Comparison of ENCODE assay signal across 8 cellular contexts in genomic region chr9:14661421-14662059, GRCh38. TPM values are rescaled to one million over a fixed set of nuclear protein-coding genes. Genes with fewer than 3 reads are reported as not detected.
DNase-seq lines count a peak whose midpoint lies in the region; ATAC-seq and TF ChIP-seq lines count a peak whose summit lies in the region.

No MANE protein-coding gene starts in this region.

- H3K4me3 Mint-ChIP-seq in GM23338 = no peak overlapping the region
- no peak overlapping the region for H3K4me3 Mint-ChIP-seq in endodermal cell
- no peak overlapping the region for H3K4me3 Mint-ChIP-seq in activated T-helper 2 cell treated with anti-CD3 and anti-CD28 coated beads, Interferon-gamma antibody, Interleukin-2, Interleukin-4, amounts not matched to agents 10 μg/mL and 5 μg/mL and 100 μg/mL, durations not matched to agents 14 hours and 24 hours and 36 hours (ENCODE audit: low read depth)

- H3K27ac ChIP-seq in GM23338 (ENCODE audit: low read depth) (no peak overlapping the region), endodermal cell (ENCODE audit: low read depth, low read length) (no peak overlapping the region)

- intact Hi-C loops in activated T-helper 2 cell treated with anti-CD3 and anti-CD28 coated beads, Interferon-gamma antibody, Interleukin-2, Interleukin-4, amounts not matched to agents 10 μg/mL and 5 μg/mL and 100 μg/mL, durations not matched to agents 14 hours and 24 hours and 36 hours (cut with micrococcal nuclease) = loop anchor here (1.0 kb wide), 1 partner anchor 45 kb away; no protein-coding TSS in a partner anchor

- no peak overlapping the region for H3K4me2 ChIP-seq in GM23338

- WGBS in endodermal cell (ENCODE audit: insufficient coverage in 1 of 2, insufficient read length in 1 of 2), 2 experiments = 95 to 100% methylated on average over 2 of the region's 3 CpGs

- H3K4me1 Mint-ChIP-seq in GM23338 (0 out of 3 replicates have a peak, but pooled peaks cover 2% of the 10 kb centered on the region), endodermal cell (no peaks in the 10 kb centered on the region)
- H3K4me1 Mint-ChIP-seq in activated T-helper 2 cell treated with anti-CD3 and anti-CD28 coated beads, Interferon-gamma antibody, Interleukin-2, Interleukin-4, amounts not matched to agents 10 μg/mL and 5 μg/mL and 100 μg/mL, durations not matched to agents 14 hours and 24 hours and 36 hours (ENCODE audit: low read depth) = no peaks in the 10 kb centered on the region

- H3K4me1 ChIP-seq in GM23338 (ENCODE audit: insufficient read depth) (no peaks in the 10 kb centered on the region), endodermal cell (ENCODE audit: control insufficient read depth, insufficient read depth, low read length) (no peaks in the 10 kb centered on the region)

- H3K27me3 Mint-ChIP-seq in GM23338 (ENCODE audit: insufficient read depth, low read depth, poor library complexity) (no peaks in the 10 kb centered on the region), endodermal cell (ENCODE audit: insufficient read depth) (no peaks in the 10 kb centered on the region)
- H3K27me3 Mint-ChIP-seq in activated T-helper 2 cell treated with anti-CD3 and anti-CD28 coated beads, Interferon-gamma antibody, Interleukin-2, Interleukin-4, amounts not matched to agents 10 μg/mL and 5 μg/mL and 100 μg/mL, durations not matched to agents 14 hours and 24 hours and 36 hours (ENCODE audit: low read depth) = no peaks in the 10 kb centered on the region

- H3K27me3 ChIP-seq in GM23338 (ENCODE audit: insufficient read depth) = no peaks in the 10 kb centered on the region
- no peaks in the 10 kb centered on the region for H3K27me3 ChIP-seq in endodermal cell (ENCODE audit: control insufficient read depth, insufficient read depth, low read length, poor library complexity, severe bottlenecking)

- ATAC-seq in GM23338 (no peak), GM18907 (IDR thresholded peaks at IDR 0.05; ENCODE audit: unreplicated experiment) (no peak), GM21825 (IDR thresholded peaks at IDR 0.05; ENCODE audit: unreplicated experiment) (no peak)

- no peaks in the 10 kb centered on the region for H3K9me2 ChIP-seq in GM23338 (ENCODE audit: insufficient read depth)

- H3K36me3 Mint-ChIP-seq in GM23338 (ENCODE audit: low read depth) (peaks cover 16% of the 10 kb centered on the region; the same call in 2 of the 3 replicates), endodermal cell (ENCODE audit: low read depth) (peaks cover 41% of the 10 kb centered on the region)
- peaks cover 26% of the 10 kb centered on the region for H3K36me3 Mint-ChIP-seq in activated T-helper 2 cell treated with anti-CD3 and anti-CD28 coated beads, Interferon-gamma antibody, Interleukin-2, Interleukin-4, amounts not matched to agents 10 μg/mL and 5 μg/mL and 100 μg/mL, durations not matched to agents 14 hours and 24 hours and 36 hours (ENCODE audit: low read depth)

- no peak overlapping the region for H2AFZ ChIP-seq in GM23338

- peak; percentile 64 for TF ChIP-seq CTCF in AG10803 (conservative IDR thresholded peaks at IDR 0.05; ENCODE audit: low read length)
- peak; percentile 51 to 86 for TF ChIP-seq CTCF in GM23338 (conservative IDR thresholded peaks at IDR 0.05; ENCODE audit: low read depth in 2 of 2)
- peak; percentile 79 for TF ChIP-seq CTCF in endodermal cell (conservative IDR thresholded peaks at IDR 0.05)

- DNase-seq in AG10803 (ENCODE audit: low read depth) = peak; percentile 24
- peak; percentile 54 for DNase-seq in GM23338 (ENCODE audit: low spot score)
- DNase-seq in NCI-H82 (lab: John Stamatoyannopoulos, UW) = peak; percentile 71
- no peak for DNase-seq in endodermal cell
- peak; percentile 11 for DNase-seq in retina
- no peak for DNase-seq in activated T-helper 2 cell treated with anti-CD3 and anti-CD28 coated beads, Interferon-gamma antibody, Interleukin-2, Interleukin-4, amounts not matched to agents 10 μg/mL and 5 μg/mL and 100 μg/mL, durations not matched to agents 14 hours and 24 hours and 36 hours (ENCODE audit: low spot score)

- no peak overlapping the region for H3K9ac ChIP-seq in endodermal cell (ENCODE audit: extremely low read depth, low read length, poor library complexity, severe bottlenecking)

- H3K27ac Mint-ChIP-seq in GM23338 = no peak overlapping the region
- H3K27ac Mint-ChIP-seq in endodermal cell = no peak overlapping the region
- no peak overlapping the region for H3K27ac Mint-ChIP-seq in activated T-helper 2 cell treated with anti-CD3 and anti-CD28 coated beads, Interferon-gamma antibody, Interleukin-2, Interleukin-4, amounts not matched to agents 10 μg/mL and 5 μg/mL and 100 μg/mL, durations not matched to agents 14 hours and 24 hours and 36 hours

- no peak overlapping the region for H3K4me3 ChIP-seq in AG10803 (ENCODE audit: low read length)
- no peak overlapping the region for H3K4me3 ChIP-seq in GM23338
- H3K4me3 ChIP-seq in endodermal cell (ENCODE audit: low read length) = no peak overlapping the region

- no peaks in the 10 kb centered on the region for H3K79me2 ChIP-seq in GM23338 (replicated peaks; ENCODE audit: insufficient read depth)

- no peaks in the 10 kb centered on the region for H4K20me1 ChIP-seq in GM23338 (replicated peaks; ENCODE audit: insufficient read depth)

- H3F3A ChIP-seq in GM23338 (replicated peaks; ENCODE audit: low read depth) = no peaks in the 10 kb centered on the region

- H3K36me3 ChIP-seq in GM23338 (ENCODE audit: insufficient read depth) (no peaks in the 10 kb centered on the region), endodermal cell (ENCODE audit: control insufficient read depth, insufficient read depth, low read length) (peaks cover 63% of the 10 kb centered on the region)

- peaks cover 10% of the 10 kb centered on the region for H3K9me3 ChIP-seq in endodermal cell (ENCODE audit: control insufficient read depth, low read length)

- H3K9me3 Mint-ChIP-seq in GM23338 = peaks cover 3% of the 10 kb centered on the region; the same call in 2 of the 3 replicates
- H3K9me3 Mint-ChIP-seq in endodermal cell = peaks cover 2% of the 10 kb centered on the region
- H3K9me3 Mint-ChIP-seq in activated T-helper 2 cell treated with anti-CD3 and anti-CD28 coated beads, Interferon-gamma antibody, Interleukin-2, Interleukin-4, amounts not matched to agents 10 μg/mL and 5 μg/mL and 100 μg/mL, durations not matched to agents 14 hours and 24 hours and 36 hours = peaks cover 4% of the 10 kb centered on the region

TF ChIP-seq in GM23338, 12 proteins besides CTCF, POLR2A, EP300 and RAD21 (continues in another document):
- no peak for TF ChIP-seq ZNF114 (CRISPR knock-in tag; IDR thresholded peaks at IDR 0.05)
- TF ChIP-seq ETS1 (IDR thresholded peaks at IDR 0.05) = no peak
- TF ChIP-seq EZH2phosphoT487 (IDR thresholded peaks at IDR 0.05; ENCODE audit: unreplicated experiment) = no peak
- TF ChIP-seq POLR2AphosphoS5 (IDR thresholded peaks at IDR 0.05; ENCODE audit: low read depth) = no peak
- TF ChIP-seq NANOG (IDR thresholded peaks at IDR 0.05; ENCODE audit: borderline replicate concordance) = no peak
- TF ChIP-seq EZH2 (IDR thresholded peaks at IDR 0.05; ENCODE audit: low read depth, unreplicated experiment) = no peak
- TF ChIP-seq JUNB (IDR thresholded peaks at IDR 0.05; ENCODE audit: unreplicated experiment) = no peak
- no peak for TF ChIP-seq STAT1 (IDR thresholded peaks at IDR 0.05; ENCODE audit: unreplicated experiment)

RNA-seq across cellular contexts. Expression of gene ZDHHC21, which starts 31.7 kb away (rescaled TPM):
- 9.9 and 13.5 TPM in 2 replicates for total RNA-seq in GM23338 (2014; rRNA removed; shearing (Covaris generic))
- polyA plus RNA-seq in GM23338 (2016; fragmentation: Nextera tagmentation; extraction: Ambion mirVana) = 3.3 and 4.0 TPM in 2 replicates
- 10 to 100 TPM; 17.1 to 18.6 TPM for total RNA-seq in endodermal cell
- polyA plus RNA-seq in endodermal cell (2013, experiment 1 of 2) = 10.9 TPM
- 10.8 TPM for polyA plus RNA-seq in endodermal cell (2013, experiment 2 of 2)
- total RNA-seq in activated T-helper 2 cell treated with anti-CD3 and anti-CD28 coated beads, Interferon-gamma antibody, Interleukin-2, Interleukin-4, amounts not matched to agents 10 μg/mL and 5 μg/mL and 100 μg/mL, durations not matched to agents 14 hours and 24 hours and 36 hours = 13.3 and 14.2 TPM in 2 replicates

Comparison
In these comparisons a context has a peak if more than half of its experiments do, and no peak if none do; other contexts are left out.
1. DNase-seq: peak in AG10803 (single experiment), GM23338 (single experiment), NCI-H82 (single experiment) and retina (single experiment); none in endodermal cell (single experiment) and activated T-helper 2 cell treated with anti-CD3 and anti-CD28 coated beads, Interferon-gamma antibody, Interleukin-2, Interleukin-4, amounts not matched to agents 10 μg/mL and 5 μg/mL and 100 μg/mL, durations not matched to agents 14 hours and 24 hours and 36 hours (single experiment).
2. Peak in every context shown above with its lines, with median percentiles within 50 percentile points of each other: CTCF ChIP-seq.